Comparison of ENCODE assay signal across 16 cellular contexts in genomic region chr2:195333869-195334268, GRCh38.
DNase-seq lines count a peak whose midpoint lies in the region; ATAC-seq, FAIRE-seq and TF ChIP-seq lines count a peak whose summit lies in the region.
"Had no signal": no experiment of that assay in that cellular context is flagged by ENCODE, and none has a peak within 500 bp of the region (broad histone marks: within the 10 kb centered on the region; RNA-seq: fewer than 3 reads in every experiment).

No MANE protein-coding gene starts in this region.

- H3K27me3 ChIP-seq in keratinocyte (ENCODE audit: control insufficient read depth, extremely low read depth, insufficient read depth, low read length) (no peaks in the 10 kb centered on the region), Peyer's patch (no peaks in the 10 kb centered on the region)
- H3K27me3 ChIP-seq in CD8-positive, alpha-beta memory T cell (ENCODE audit: insufficient read depth, low read length, poor library complexity, severe bottlenecking): no peaks in the 10 kb centered on the region

- TF ChIP-seq POLR2A in Peyer's patch (IDR thresholded peaks at IDR 0.05): no peak

- H3K36me3 ChIP-seq in keratinocyte (ENCODE audit: control insufficient read depth in 2 of 2, extremely low read depth in 1 of 2, insufficient read depth in 2 of 2, low read length in 2 of 2) (no peaks in the 10 kb centered on the region), Peyer's patch (no peaks in the 10 kb centered on the region)
- H3K36me3 ChIP-seq in CD8-positive, alpha-beta memory T cell (ENCODE audit: insufficient read depth, low read length): no peaks in the 10 kb centered on the region

- H3K36me3 Mint-ChIP-seq in CD8-positive, alpha-beta memory T cell: peaks cover 0 to 5% (median 0%) of the 10 kb centered on the region in 3 donors
- H3K36me3 Mint-ChIP-seq: CD4-positive, CD25-positive, alpha-beta regulatory T cell had no signal

- H2AFZ ChIP-seq in keratinocyte (ENCODE audit: control insufficient read depth, low read length): no peak overlapping the region

- no peak for DNase-seq in keratinocyte (ENCODE audit: low read depth, low spot score)
- no peak for DNase-seq in NCI-H526 (lab: John Stamatoyannopoulos, UW)
- DNase-seq in CD8-positive, alpha-beta memory T cell: no peak
- no peak for DNase-seq in Peyer's patch
- DNase-seq: CD4-positive, CD25-positive, alpha-beta regulatory T cell; DMS53; KG1; NCI-H1092 treated with DMSO at 0.1 percent for 48 hours; Right ventricle myocardium superior had no signal

- no peaks in the 10 kb centered on the region for H4K20me1 ChIP-seq in keratinocyte (ENCODE audit: control insufficient read depth, extremely low read depth, insufficient read depth, low read length)

- peaks cover 2 to 3% of the 10 kb centered on the region in 2 donors for H3K27me3 Mint-ChIP-seq in CD8-positive, alpha-beta memory T cell

- no peak for TF ChIP-seq CTCF in keratinocyte (optimal IDR thresholded peaks at IDR 0.05 in 1 of 3, IDR thresholded peaks at IDR 0.05 in 1 of 3, conservative IDR thresholded peaks at IDR 0.05 in 1 of 3; ENCODE audit: extremely low read depth in 1 of 3, insufficient read depth in 2 of 3, low read length in 3 of 3)
- no peak for TF ChIP-seq CTCF in Peyer's patch (IDR thresholded peaks at IDR 0.05)

- no peak overlapping the region for H3K9ac ChIP-seq in keratinocyte (ENCODE audit: control insufficient read depth, extremely low read depth, insufficient read depth, low read length)

- peak; percentile 26 for FAIRE-seq in keratinocyte (lab: Jason Lieb, UNC)
- FAIRE-seq: H54, RCC 7860 had no signal

- dilution Hi-C loops in keratinocyte (cut with MboI; ENCODE audit: extremely low pct_ligation_motif_present, low sequenced_read_pairs): no loop called here

- H3K9me1 ChIP-seq in keratinocyte (ENCODE audit: control insufficient read depth, extremely low read depth, insufficient read depth, low read length): no peaks in the 10 kb centered on the region

- H3K4me3 ChIP-seq in keratinocyte (ENCODE audit: control insufficient read depth in 2 of 3, extremely low read depth in 1 of 3, insufficient read depth in 2 of 3, low read depth in 1 of 3, low read length in 3 of 3): no peak overlapping the region
- H3K4me3 ChIP-seq in CD8-positive, alpha-beta memory T cell (ENCODE audit: low read length): no peak overlapping the region
- no peak overlapping the region for H3K4me3 ChIP-seq in Peyer's patch

- H3K4me3 Mint-ChIP-seq in CD8-positive, alpha-beta memory T cell: no peak overlapping the region
- H3K4me3 Mint-ChIP-seq: B cell; CD4-positive, CD25-positive, alpha-beta regulatory T cell had no signal

- H3K79me2 ChIP-seq in keratinocyte (ENCODE audit: control insufficient read depth, insufficient read depth, low read length): no peaks in the 10 kb centered on the region

- H3K27ac ChIP-seq in keratinocyte (ENCODE audit: control insufficient read depth, insufficient read depth, low read length) (no peak overlapping the region), Peyer's patch (no peak overlapping the region)
- H3K27ac ChIP-seq in CD8-positive, alpha-beta memory T cell (ENCODE audit: low read depth, low read length): no peak overlapping the region

- no peaks in the 10 kb centered on the region for H3K4me1 Mint-ChIP-seq in CD8-positive, alpha-beta memory T cell

- H3K9me3 Mint-ChIP-seq in CD8-positive, alpha-beta memory T cell: peaks cover 0 to 6% (median 3%) of the 10 kb centered on the region in 5 donors

- H3K4me2 ChIP-seq in keratinocyte (ENCODE audit: control insufficient read depth, extremely low read depth, insufficient read depth, low read depth, low read length): no peak overlapping the region

- peak; percentile 44 for ATAC-seq in GM19463 (IDR thresholded peaks at IDR 0.05; ENCODE audit: unreplicated experiment)
- ATAC-seq in HG02610 (IDR thresholded peaks at IDR 0.05; ENCODE audit: unreplicated experiment): peak; percentile 36
- ATAC-seq in HG03159 (IDR thresholded peaks at IDR 0.05; ENCODE audit: unreplicated experiment): peak; percentile 53
- ATAC-seq: SK-N-SH treated with all-trans-retinoic acid at 6 μM for 48 hours had no signal

- POLR2A ChIA-PET in CD8-positive, alpha-beta memory T cell (lab: Charles Lee): no interaction called here

- peak overlapping the region in 1 of 8 donors; percentile 59 for H3K27ac Mint-ChIP-seq in CD8-positive, alpha-beta memory T cell
- H3K27ac Mint-ChIP-seq: B cell; CD4-positive, CD25-positive, alpha-beta regulatory T cell had no signal

- CTCF ChIA-PET in CD8-positive, alpha-beta memory T cell (lab: Charles Lee): no interaction called here

- H3K4me1 ChIP-seq in keratinocyte (ENCODE audit: control insufficient read depth, extremely low read depth, insufficient read depth, low read length): no peaks in the 10 kb centered on the region
- H3K4me1 ChIP-seq in CD8-positive, alpha-beta memory T cell (ENCODE audit: insufficient read depth, low read length): no peaks in the 10 kb centered on the region
- H3K4me1 ChIP-seq in Peyer's patch: peaks cover 0 to 8% (median 0%) of the 10 kb centered on the region in 4 donors

- H3K9me3 ChIP-seq in keratinocyte (ENCODE audit: control insufficient read depth, low read depth, low read length) (no peaks in the 10 kb centered on the region), Peyer's patch (no peaks in the 10 kb centered on the region)
- H3K9me3 ChIP-seq in CD8-positive, alpha-beta memory T cell (ENCODE audit: low read length): no peaks in the 10 kb centered on the region
